ENCODE assay signal across 8 cellular contexts in the genomic region with DNA sequence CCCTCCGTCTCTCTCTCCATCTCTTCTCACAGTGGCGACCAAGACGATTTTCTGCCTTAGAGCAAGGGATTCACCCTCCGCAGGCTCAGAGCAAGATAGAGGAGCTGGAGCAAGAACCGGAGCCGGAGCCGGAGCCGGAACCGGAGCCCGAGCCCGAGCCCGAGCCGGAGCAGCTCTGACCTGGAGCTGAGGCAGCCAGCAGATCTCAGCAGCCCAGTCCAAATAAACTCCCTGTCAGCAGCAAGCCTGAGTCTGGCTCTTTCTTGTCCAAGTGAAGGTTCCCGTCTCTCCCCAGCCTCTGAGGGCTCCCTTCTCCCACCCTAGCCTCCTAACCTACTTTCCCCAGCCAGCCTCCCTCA. TPM values are rescaled to one million over a fixed set of nuclear protein-coding genes. Genes with fewer than 3 reads are reported as not detected.
DNase-seq lines count a peak whose midpoint lies in the region; FAIRE-seq and TF ChIP-seq lines count a peak whose summit lies in the region.

No MANE protein-coding gene starts in this region.

- H2AFZ ChIP-seq in osteoblast (ENCODE audit: low read length), result peak overlapping the region; percentile 21

- H4K20me1 ChIP-seq in osteoblast (ENCODE audit: insufficient read depth, low read length), result no peaks in the 10 kb centered on the region

- no peak for TF ChIP-seq POLR2A in Peyer's patch (IDR thresholded peaks at IDR 0.05)

- H3K4me1 ChIP-seq in ES-I3 (ENCODE audit: insufficient read depth, low read length), result peaks cover 6% of the 10 kb centered on the region
- peaks cover 0 to 34% (median 8%) of the 10 kb centered on the region in 4 donors for H3K4me1 ChIP-seq in Peyer's patch
- H3K4me1 ChIP-seq in osteoblast (ENCODE audit: insufficient read depth, low read length), result peaks cover 6% of the 10 kb centered on the region

- H3K9ac ChIP-seq in ES-I3 (ENCODE audit: low read depth, low read length), result peak overlapping the region; percentile 52

- H3K79me2 ChIP-seq in osteoblast (ENCODE audit: insufficient read depth, low read length), result no peaks in the 10 kb centered on the region

- H3K9me3 ChIP-seq in ES-I3 (ENCODE audit: control insufficient read depth, insufficient read depth, low read length), result no peaks in the 10 kb centered on the region
- H3K9me3 ChIP-seq in Peyer's patch, result no peaks in the 10 kb centered on the region
- no peaks in the 10 kb centered on the region for H3K9me3 ChIP-seq in osteoblast (ENCODE audit: low read depth, low read length)

- H3K36me3 ChIP-seq in ES-I3 (ENCODE audit: insufficient read depth, low read length) (no peaks in the 10 kb centered on the region), Peyer's patch (no peaks in the 10 kb centered on the region), osteoblast (ENCODE audit: insufficient read depth, low read length) (no peaks in the 10 kb centered on the region)

- FAIRE-seq in RCC 7860 (lab: Jason Lieb, UNC), result no peak

- H3K27ac ChIP-seq in Peyer's patch (peak overlapping the region; percentile 19 to 70 (median 60)), osteoblast (ENCODE audit: low read depth, low read length) (no peak overlapping the region)

- H3K27me3 ChIP-seq in Peyer's patch, result no peaks in the 10 kb centered on the region
- H3K27me3 ChIP-seq in osteoblast (ENCODE audit: insufficient read depth, low read length), result no peaks in the 10 kb centered on the region

- TF ChIP-seq CTCF in Peyer's patch (IDR thresholded peaks at IDR 0.05), result no peak
- no peak for TF ChIP-seq CTCF in osteoblast (IDR thresholded peaks at IDR 0.05; ENCODE audit: extremely low read depth, low read depth, low read length)

- H3K4me3 ChIP-seq in Peyer's patch (peak overlapping the region; percentile 27 to 51 (median 43)), osteoblast (ENCODE audit: insufficient read depth, low read length) (peak overlapping the region; percentile 67)

- peak overlapping the region; percentile 66 for H3K4me2 ChIP-seq in osteoblast (ENCODE audit: insufficient read depth, low read length)

- DNase-seq in Peyer's patch, result no peak
- peak; percentile 41 for DNase-seq in fibroblast of gingiva (ENCODE audit: low read depth)
- peak; percentile 90 for DNase-seq in osteoblast (ENCODE audit: insufficient read length, low spot score, missing footprints)
- no peak for DNase-seq in stimulated activated CD4-positive, alpha-beta T cell treated with anti-CD3 and anti-CD28 coated beads, Interleukin-12 subunit alpha, Interleukin-12 subunit beta, amount 100 ng/mL, for 4 hours
- DNase-seq in NCI-H524 treated with DMSO at 0.1 percent for 48 hours (lab: John Stamatoyannopoulos, UW), result no peak
- no peak for DNase-seq in NCI-H524 (lab: John Stamatoyannopoulos, UW)
- no peak for DNase-seq in RCC 7860 (ENCODE audit: low spot score)

RNA-seq across cellular contexts. Expression of gene LAG3, which starts 5.9 kb away (rescaled TPM):
- total RNA-seq in Peyer's patch (1 to 10 TPM in 3 of 4 donors, not detected in 1; 1.3 to 3.0 (median 1.6) TPM), osteoblast (not detected in 2 replicates)

RNA-seq across cellular contexts. Expression of gene CD4, which starts 11.1 kb away (rescaled TPM):
- 1 to 10 TPM; 2.1 to 9.1 (median 4.0) TPM for total RNA-seq in Peyer's patch
- total RNA-seq in osteoblast, result 10.9 and 15.0 TPM in 2 replicates

RNA-seq across cellular contexts. Expression of gene PTMS, which starts 12.0 kb away (rescaled TPM):
- total RNA-seq in Peyer's patch (10 to 100 TPM; 44.2 to 87.5 (median 53.0) TPM), osteoblast (70.4 and 72.7 TPM in 2 replicates)

RNA-seq across cellular contexts. Expression of gene MLF2, which starts 25.2 kb away (rescaled TPM):
- total RNA-seq in Peyer's patch, result 100 to 1,000 TPM in 3 of 4 donors, 10 to 100 TPM in 1; 94.9 to 212 (median 182) TPM
- total RNA-seq in osteoblast, result 118 and 138 TPM in 2 replicates

RNA-seq across cellular contexts. Expression of gene GPR162, which starts 43.4 kb away (rescaled TPM):
- 10 to 100 TPM in 1 of 4 donors, 1 to 10 TPM in 2, not detected in 1; 2.5 to 11.6 (median 4.1) TPM for total RNA-seq in Peyer's patch
- total RNA-seq in osteoblast, result 1.4 and 5.0 TPM in 2 replicates

Comparison
In these comparisons a context has a peak if more than half of its experiments do, and no peak if none do; other contexts are left out.
1. DNase-seq: peak in fibroblast of gingiva (single experiment) and osteoblast (single experiment); none in Peyer's patch (0 of 3), stimulated activated CD4-positive, alpha-beta T cell treated with anti-CD3 and anti-CD28 coated beads, Interleukin-12 subunit alpha, Interleukin-12 subunit beta, amount 100 ng/mL, for 4 hours (single experiment), NCI-H524 treated with DMSO at 0.1 percent for 48 hours (single experiment), NCI-H524 (0 of 2) and RCC 7860 (single experiment).